ENCODE assay signal across 17 cellular contexts in genomic region chr15:93166675-93167074, GRCh38.
DNase-seq lines count a peak whose midpoint lies in the region; ATAC-seq and TF ChIP-seq lines count a peak whose summit lies in the region.
"Had no signal": no experiment of that assay in that cellular context is flagged by ENCODE, and none has a peak within 500 bp of the region (broad histone marks: within the 10 kb centered on the region; RNA-seq: fewer than 3 reads in every experiment).

No MANE protein-coding gene starts in this region.

- no peaks in the 10 kb centered on the region for H3K36me3 ChIP-seq in Panc1 (ENCODE audit: control insufficient read depth, insufficient read depth, low read length)
- H3K36me3 ChIP-seq: BLaER1 treated with 17β-estradiol and CSF1 and Interleukin-3, amounts not matched to agents 10 nM and 100 nM had no signal

- CTCF ChIA-PET in activated CD8-positive, alpha-beta T cell treated with anti-CD3 and anti-CD28 coated beads for 36 hours (lab: Charles Lee): interaction anchor here (1.2 kb wide), 2 partner anchors 12 to 79 kb away, joined by 3 read pairs; no protein-coding TSS in a partner anchor
- CTCF ChIA-PET in activated CD8-positive, alpha-beta T cell treated with anti-CD3 and anti-CD28 coated beads, Interleukin-2, amount 10 ng/mL, durations not matched to agents 7 days and 5 days (lab: Charles Lee): no interaction called here
- CTCF ChIA-PET in Panc1 (lab: Charles Lee): no interaction called here

- H3K4me3 ChIP-seq in Panc1 (ENCODE audit: low read depth in 2 of 2, low read length in 2 of 2): no peak overlapping the region
- H3K4me3 ChIP-seq: BLaER1 treated with 17β-estradiol and CSF1 and Interleukin-3, amounts not matched to agents 10 nM and 100 nM; GM12878 had no signal

- no peaks in the 10 kb centered on the region for H3K9me3 Mint-ChIP-seq in activated CD8-positive, alpha-beta T cell treated with anti-CD3 and anti-CD28 coated beads for 36 hours
- H3K9me3 Mint-ChIP-seq in activated CD8-positive, alpha-beta T cell treated with anti-CD3 and anti-CD28 coated beads, Interleukin-2, amount 10 ng/mL, durations not matched to agents 7 days and 5 days (ENCODE audit: insufficient read depth): no peaks in the 10 kb centered on the region
- H3K9me3 Mint-ChIP-seq in effector memory CD8-positive, alpha-beta T cell: no peaks in the 10 kb centered on the region
- H3K9me3 Mint-ChIP-seq in activated T-helper 17 cell treated with anti-CD3 and anti-CD28 coated beads, Interleukin-2, amount 50 U/mL, for 72 hours: no peaks in the 10 kb centered on the region

- no peak for ATAC-seq in activated CD8-positive, alpha-beta T cell treated with anti-CD3 and anti-CD28 coated beads for 36 hours
- ATAC-seq in activated CD8-positive, alpha-beta T cell treated with anti-CD3 and anti-CD28 coated beads, Interleukin-2, amount 10 ng/mL, durations not matched to agents 7 days and 5 days: no peak
- peak; percentile 44; the same call in 1 of the 2 replicates for ATAC-seq in Panc1
- peak; percentile 29 for ATAC-seq in effector memory CD8-positive, alpha-beta T cell (replicated peaks)
- no peak for ATAC-seq in GM18517 (IDR thresholded peaks at IDR 0.05; ENCODE audit: unreplicated experiment)
- no peak for ATAC-seq in activated T-helper 17 cell treated with anti-CD3 and anti-CD28 coated beads, Interleukin-2, amount 50 U/mL, for 72 hours (replicated peaks)
- ATAC-seq: GM12878 had no signal

- H3K36me3 Mint-ChIP-seq in activated CD8-positive, alpha-beta T cell treated with anti-CD3 and anti-CD28 coated beads for 36 hours (ENCODE audit: low read depth): no peaks in the 10 kb centered on the region
- no peaks in the 10 kb centered on the region for H3K36me3 Mint-ChIP-seq in activated CD8-positive, alpha-beta T cell treated with anti-CD3 and anti-CD28 coated beads, Interleukin-2, amount 10 ng/mL, durations not matched to agents 7 days and 5 days (ENCODE audit: low read depth)
- H3K36me3 Mint-ChIP-seq in effector memory CD8-positive, alpha-beta T cell (ENCODE audit: insufficient read depth): peaks cover 3% of the 10 kb centered on the region
- H3K36me3 Mint-ChIP-seq in activated T-helper 17 cell treated with anti-CD3 and anti-CD28 coated beads, Interleukin-2, amount 50 U/mL, for 72 hours (ENCODE audit: low read depth): no peaks in the 10 kb centered on the region
- H3K36me3 Mint-ChIP-seq: IgD-negative memory B cell had no signal

- H3K27ac ChIP-seq in Panc1 (ENCODE audit: low read length): no peak overlapping the region
- H3K27ac ChIP-seq: BLaER1 treated with 17β-estradiol and CSF1 and Interleukin-3, amounts not matched to agents 10 nM and 100 nM had no signal

- H3K4me1 ChIP-seq in Panc1 (ENCODE audit: control insufficient read depth, insufficient read depth, low read length): no peaks in the 10 kb centered on the region
- H3K4me1 ChIP-seq: BLaER1 treated with 17β-estradiol and CSF1 and Interleukin-3, amounts not matched to agents 10 nM and 100 nM had no signal

- no peak overlapping the region for H3K4me3 Mint-ChIP-seq in activated CD8-positive, alpha-beta T cell treated with anti-CD3 and anti-CD28 coated beads for 36 hours
- no peak overlapping the region for H3K4me3 Mint-ChIP-seq in activated CD8-positive, alpha-beta T cell treated with anti-CD3 and anti-CD28 coated beads, Interleukin-2, amount 10 ng/mL, durations not matched to agents 7 days and 5 days
- H3K4me3 Mint-ChIP-seq in effector memory CD8-positive, alpha-beta T cell: no peak overlapping the region
- H3K4me3 Mint-ChIP-seq in activated T-helper 17 cell treated with anti-CD3 and anti-CD28 coated beads, Interleukin-2, amount 50 U/mL, for 72 hours: no peak overlapping the region
- H3K4me3 Mint-ChIP-seq: CD4-positive, CD25-positive, alpha-beta regulatory T cell; HFFc6 had no signal

- H3K4me1 Mint-ChIP-seq in activated CD8-positive, alpha-beta T cell treated with anti-CD3 and anti-CD28 coated beads for 36 hours (ENCODE audit: low read depth): peaks cover 5% of the 10 kb centered on the region
- no peaks in the 10 kb centered on the region for H3K4me1 Mint-ChIP-seq in activated CD8-positive, alpha-beta T cell treated with anti-CD3 and anti-CD28 coated beads, Interleukin-2, amount 10 ng/mL, durations not matched to agents 7 days and 5 days (ENCODE audit: low read depth)
- H3K4me1 Mint-ChIP-seq in effector memory CD8-positive, alpha-beta T cell (ENCODE audit: low read depth in 2 of 2): peaks cover 16 to 18% of the 10 kb centered on the region in 2 donors
- H3K4me1 Mint-ChIP-seq in activated T-helper 17 cell treated with anti-CD3 and anti-CD28 coated beads, Interleukin-2, amount 50 U/mL, for 72 hours: peaks cover 6% of the 10 kb centered on the region

- intact Hi-C loops in activated CD8-positive, alpha-beta T cell treated with anti-CD3 and anti-CD28 coated beads for 36 hours (cut with micrococcal nuclease): no loop called here
- intact Hi-C loops in Panc1 (cut with micrococcal nuclease; ENCODE audit: unreplicated experiment): no loop called here

- no TSS peak for BruUV-seq in Panc1 (replicated peaks; lab: Mats Ljungman, UMichigan)

- TF ChIP-seq CTCF in activated CD8-positive, alpha-beta T cell treated with anti-CD3 and anti-CD28 coated beads for 36 hours (IDR thresholded peaks at IDR 0.05): no peak
- no peak for TF ChIP-seq CTCF in Panc1 (IDR thresholded peaks at IDR 0.05)

- peak; percentile 3 for DNase-seq in activated CD8-positive, alpha-beta T cell treated with anti-CD3 and anti-CD28 coated beads for 36 hours
- no peak for DNase-seq in activated CD8-positive, alpha-beta T cell treated with anti-CD3 and anti-CD28 coated beads, Interleukin-2, amount 10 ng/mL, durations not matched to agents 7 days and 5 days
- DNase-seq in Panc1 (ENCODE audit: low read depth, low spot score): no peak
- no peak for DNase-seq in effector memory CD8-positive, alpha-beta T cell
- no peak for DNase-seq in GM19240 (ENCODE audit: insufficient read length, low spot score)
- DNase-seq: 8988T; ACHN; Calu3; CD4-positive, CD25-positive, alpha-beta regulatory T cell; DMS 273 treated with DMSO at 0.1 percent for 48 hours; HCEC 1CT; HFFc6 had no signal

- H3K27ac Mint-ChIP-seq in activated CD8-positive, alpha-beta T cell treated with anti-CD3 and anti-CD28 coated beads for 36 hours: no peak overlapping the region
- H3K27ac Mint-ChIP-seq in activated CD8-positive, alpha-beta T cell treated with anti-CD3 and anti-CD28 coated beads, Interleukin-2, amount 10 ng/mL, durations not matched to agents 7 days and 5 days: no peak overlapping the region
- no peak overlapping the region for H3K27ac Mint-ChIP-seq in effector memory CD8-positive, alpha-beta T cell
- H3K27ac Mint-ChIP-seq in activated T-helper 17 cell treated with anti-CD3 and anti-CD28 coated beads, Interleukin-2, amount 50 U/mL, for 72 hours: no peak overlapping the region
- H3K27ac Mint-ChIP-seq: CD4-positive, CD25-positive, alpha-beta regulatory T cell; HFFc6; IgD-negative memory B cell had no signal

- POLR2A ChIA-PET in activated CD8-positive, alpha-beta T cell treated with anti-CD3 and anti-CD28 coated beads for 36 hours (lab: Charles Lee): no interaction called here
- POLR2A ChIA-PET in activated CD8-positive, alpha-beta T cell treated with anti-CD3 and anti-CD28 coated beads, Interleukin-2, amount 10 ng/mL, durations not matched to agents 7 days and 5 days (lab: Charles Lee): no interaction called here
- POLR2A ChIA-PET in Panc1 (lab: Charles Lee): no interaction called here

- H3K27me3 ChIP-seq in Panc1 (ENCODE audit: control insufficient read depth, insufficient read depth, low read length): peaks cover 15% of the 10 kb centered on the region
- H3K27me3 ChIP-seq: BLaER1 treated with 17β-estradiol and CSF1 and Interleukin-3, amounts not matched to agents 10 nM and 100 nM had no signal

- no peaks in the 10 kb centered on the region for H3K9me3 ChIP-seq in Panc1 (ENCODE audit: control insufficient read depth, insufficient read depth, low read depth, low read length)

- H3K27me3 Mint-ChIP-seq in activated CD8-positive, alpha-beta T cell treated with anti-CD3 and anti-CD28 coated beads for 36 hours: peaks cover 2% of the 10 kb centered on the region
- peaks cover 15% of the 10 kb centered on the region for H3K27me3 Mint-ChIP-seq in activated CD8-positive, alpha-beta T cell treated with anti-CD3 and anti-CD28 coated beads, Interleukin-2, amount 10 ng/mL, durations not matched to agents 7 days and 5 days (ENCODE audit: low read depth)
- peaks cover 27 to 55% of the 10 kb centered on the region in 2 donors for H3K27me3 Mint-ChIP-seq in effector memory CD8-positive, alpha-beta T cell
- peaks cover 32% of the 10 kb centered on the region for H3K27me3 Mint-ChIP-seq in activated T-helper 17 cell treated with anti-CD3 and anti-CD28 coated beads, Interleukin-2, amount 50 U/mL, for 72 hours

- in situ Hi-C loops in Panc1 (cut with HindIII; ENCODE audit: low pct_unique_long_range_greater_than_20kb, low sequenced_read_pairs): no loop called here

Comparison
In these comparisons a context has a peak if more than half of its experiments do, and no peak if none do; other contexts are left out.
1. ATAC-seq: peak in Panc1 (single experiment) and effector memory CD8-positive, alpha-beta T cell (single experiment); none in activated CD8-positive, alpha-beta T cell treated with anti-CD3 and anti-CD28 coated beads for 36 hours (single experiment), activated CD8-positive, alpha-beta T cell treated with anti-CD3 and anti-CD28 coated beads, Interleukin-2, amount 10 ng/mL, durations not matched to agents 7 days and 5 days (single experiment), GM18517 (single experiment) and activated T-helper 17 cell treated with anti-CD3 and anti-CD28 coated beads, Interleukin-2, amount 50 U/mL, for 72 hours (single experiment).